In genomic region chr11:65498042-65498726, GRCh38 we compare ENCODE assay signal across 8 cellular contexts. TPM values are rescaled to one million over a fixed set of nuclear protein-coding genes. Genes with fewer than 3 reads are reported as not detected.
DNase-seq lines count a peak whose midpoint lies in the region; ATAC-seq and TF ChIP-seq lines count a peak whose summit lies in the region.

No MANE protein-coding gene starts in this region.

- H3K27ac Mint-ChIP-seq in CD14-positive monocyte (no peak overlapping the region), immature natural killer cell (no peak overlapping the region)

- H3K27me3 Mint-ChIP-seq in CD14-positive monocyte (ENCODE audit: low read depth in 3 of 3): no peaks in the 10 kb centered on the region
- H3K27me3 Mint-ChIP-seq in immature natural killer cell (ENCODE audit: low read depth in 3 of 3): peaks cover 0 to 13% (median 10%) of the 10 kb centered on the region in 3 donors

- DNase-seq in CD14-positive monocyte (ENCODE audit: low spot score) (peak; percentile 70), HUDEP-2 (lab: John Stamatoyannopoulos, UW; ENCODE audit: unreplicated experiment in 76 of 76) (peak in 48 of 76 experiments; percentile 16 to 82 (median 51)), SK-N-DZ (ENCODE audit: low spot score) (peak; percentile 80), immature natural killer cell (peak; percentile 73 to 82 (median 80)), DMS 273 (lab: John Stamatoyannopoulos, UW; ENCODE audit: unreplicated experiment) (no peak)
- DNase-seq in stimulated activated CD4-positive, alpha-beta T cell treated with anti-CD3 and anti-CD28 coated beads, Interleukin-1b, Interleukin-23, amount 100 ng/mL, for 4 hours (ENCODE audit: low read depth in 2 of 2): peak; percentile 41 to 47

- no peaks in the 10 kb centered on the region for H3K36me3 Mint-ChIP-seq in CD14-positive monocyte
- no peaks in the 10 kb centered on the region for H3K36me3 Mint-ChIP-seq in immature natural killer cell

- TF ChIP-seq CTCF in CD14-positive monocyte (IDR thresholded peaks at IDR 0.05): no peak

- no peak overlapping the region for H3K4me3 Mint-ChIP-seq in CD14-positive monocyte
- no peak overlapping the region for H3K4me3 Mint-ChIP-seq in immature natural killer cell

- ATAC-seq in GM19452 (IDR thresholded peaks at IDR 0.05; ENCODE audit: unreplicated experiment): no peak

- peak overlapping the region; percentile 99 for H3K27ac ChIP-seq in angular gyrus (ENCODE audit: low read depth, low read length)

- intact Hi-C loops in CD14-positive monocyte (cut with micrococcal nuclease): loop anchor here in 1 of 2 donors (2.0 kb wide), 1 partner anchor 75 kb away; the partner anchor contains the start of gene NEAT1

- H3K9me3 Mint-ChIP-seq in CD14-positive monocyte: peaks cover 0 to 7% (median 0%) of the 10 kb centered on the region in 7 donors
- H3K9me3 Mint-ChIP-seq in immature natural killer cell: no peaks in the 10 kb centered on the region

- H3K4me1 Mint-ChIP-seq in CD14-positive monocyte (peaks cover 33% of the 10 kb centered on the region), immature natural killer cell (peaks cover 26 to 41% of the 10 kb centered on the region in 2 donors)

RNA-seq across cellular contexts. Expression of gene MALAT1, which starts 0.7 kb away (rescaled TPM):
- polyA plus RNA-seq in CD14-positive monocyte: 100 to 1,000 TPM; 263 to 554 TPM
- polyA plus RNA-seq in SK-N-DZ (2014; cell fraction: cytosol; rRNA removed): 15.5 and 29.5 TPM in 2 replicates
- polyA plus RNA-seq in SK-N-DZ (2014; cell fraction: nucleus; rRNA removed): 347 and 1,650 TPM in 2 replicates
- 1,000 to 10,000 TPM; 1,459 to 3,517 (median 2,451) TPM for polyA plus RNA-seq in immature natural killer cell

RNA-seq across cellular contexts. Expression of gene SCYL1, which starts 26.7 kb away (rescaled TPM):
- polyA plus RNA-seq in CD14-positive monocyte (10 to 100 TPM; 18.6 to 29.7 TPM), immature natural killer cell (10 to 100 TPM; 17.8 to 52.5 (median 23.3) TPM)
- 32.7 and 42.1 TPM in 2 replicates for polyA plus RNA-seq in SK-N-DZ (2014; cell fraction: cytosol; rRNA removed)
- 92.4 and 96.0 TPM in 2 replicates for polyA plus RNA-seq in SK-N-DZ (2014; cell fraction: nucleus; rRNA removed)

RNA-seq across cellular contexts. Expression of gene LTBP3, which starts 60.0 kb away (rescaled TPM):
- polyA plus RNA-seq in CD14-positive monocyte (1 to 10 TPM; 3.4 to 4.6 TPM), immature natural killer cell (10 to 100 TPM in 2 of 3 donors, 1 to 10 TPM in 1; 3.3 to 21.0 (median 14.5) TPM)
- 7.7 and 11.5 TPM in 2 replicates for polyA plus RNA-seq in SK-N-DZ (2014; cell fraction: cytosol; rRNA removed)
- 41.4 and 60.9 TPM in 2 replicates for polyA plus RNA-seq in SK-N-DZ (2014; cell fraction: nucleus; rRNA removed)
